Comparison of ENCODE assay signal across 30 cellular contexts in the genomic region with DNA sequence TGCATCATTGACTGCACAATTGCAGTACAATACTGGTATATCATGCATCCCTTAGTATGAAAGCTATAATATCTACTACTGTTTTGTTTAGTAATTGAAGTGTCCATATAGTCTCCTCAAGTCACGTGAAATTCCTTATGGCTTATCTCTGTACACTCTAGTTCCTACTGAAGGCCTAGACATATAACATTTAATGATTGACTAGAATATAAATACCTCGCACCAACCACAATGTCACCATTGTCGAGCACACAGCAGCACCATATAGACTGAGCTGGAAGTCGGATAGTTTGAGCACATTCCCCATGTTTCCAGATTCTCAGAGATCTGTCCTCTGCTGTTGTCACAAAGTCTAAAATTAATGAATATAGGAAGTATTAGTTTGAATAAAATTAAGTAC.
"Had no signal": no experiment of that assay in that cellular context is flagged by ENCODE, and none has a peak within 500 bp of the region (broad histone marks: within the 10 kb centered on the region; RNA-seq: fewer than 3 reads in every experiment).

No MANE protein-coding gene starts in this region.

- H3K9me3 ChIP-seq: esophagus muscularis mucosa, gastroesophageal sphincter had no signal

- ATAC-seq: activated CD4-positive, CD25-positive, alpha-beta regulatory T cell treated with anti-CD3 and anti-CD28 coated beads, Interleukin-2, amount 50 U/mL, for 24 hours; activated CD8-positive, alpha-beta T cell treated with anti-CD3 and anti-CD28 coated beads for 36 hours; activated T-cell treated with anti-CD3 and anti-CD28 coated beads, Interleukin-2, amount 50 U/mL, for 4 hours; activated T-helper 17 cell treated with anti-CD3 and anti-CD28 coated beads, Interleukin-2, amount 50 U/mL, for 72 hours; effector memory CD8-positive, alpha-beta T cell; foreskin keratinocyte; gastroesophageal sphincter; T-helper 17 cell had no signal

- H3K4me1 ChIP-seq: foreskin keratinocyte had no signal

- H3K4me3 ChIP-seq: esophagus muscularis mucosa, gastroesophageal sphincter had no signal

- DNase-seq: activated B cell treated with CpG ODN at 0.5 μM for 24 hours; activated CD4-positive, alpha-beta T cell treated with anti-CD3 and anti-CD28 coated beads for 48 hours; activated CD4-positive, alpha-beta T cell treated with anti-CD3 and anti-CD28 coated beads, Interleukin-2, amount 50 U/mL, for 1 hour; activated CD4-positive, alpha-beta T cell treated with anti-CD3 and anti-CD28 coated beads, Interleukin-2, amount 50 U/mL, for 48 hours; activated CD8-positive, alpha-beta memory T cell treated with anti-CD3 and anti-CD28 coated beads for 24 hours; activated CD8-positive, alpha-beta T cell treated with anti-CD3 and anti-CD28 coated beads for 36 hours; activated effector memory CD4-positive, alpha-beta T cell treated with Interleukin-2 at 50 U/mL for 16 hours; activated gamma-delta T cell treated with Interleukin-2 at 50 U/mL for 16 hours; activated naive CD4-positive, alpha-beta T cell treated with anti-CD3 and anti-CD28 coated beads, Interleukin-2, amount 50 U/mL, for 16 hours; activated naive CD4-positive, alpha-beta T cell treated with Interleukin-2 at 50 U/mL for 16 hours; activated T-cell treated with anti-CD3 and anti-CD28 coated beads, Interleukin-2, amount 50 U/mL, for 4 hours; amniotic stem cell; anterior cingulate cortex; brain microvascular endothelial cell; caudate nucleus; cortex of kidney; dermis blood vessel endothelial cell; effector CD4-positive, alpha-beta T cell; effector memory CD8-positive, alpha-beta T cell; erythroblast; foreskin keratinocyte; T-helper 1 cell; T-helper 17 cell; T1000; WERI-Rb-1 had no signal

- FAIRE-seq: astrocyte had no signal
